Comparison of ENCODE assay signal across 13 cellular contexts in genomic region chr15:90037510-90037860, GRCh38. TPM values are rescaled to one million over a fixed set of nuclear protein-coding genes. Genes with fewer than 3 reads are reported as not detected.
DNase-seq lines count a peak whose midpoint lies in the region; ATAC-seq and TF ChIP-seq lines count a peak whose summit lies in the region.
"Had no signal": no experiment of that assay in that cellular context is flagged by ENCODE, and none has a peak within 500 bp of the region (broad histone marks: within the 10 kb centered on the region; RNA-seq: fewer than 3 reads in every experiment).

No MANE protein-coding gene starts in this region.

- H2BK12ac ChIP-seq in mesenchymal stem cell (ENCODE audit: low read length in 2 of 2), result peak overlapping the region; percentile 22 to 82

- ATAC-seq in body of pancreas (no peak), HG03565 (IDR thresholded peaks at IDR 0.05; ENCODE audit: unreplicated experiment) (no peak), HG03159 (IDR thresholded peaks at IDR 0.05; ENCODE audit: unreplicated experiment) (no peak)

- H3K4me2 ChIP-seq in mesenchymal stem cell (ENCODE audit: low read length, poor library complexity, severe bottlenecking), result no peak overlapping the region

- intact Hi-C loops in body of pancreas (cut with DNase I), result no loop called here

- H2BK15ac ChIP-seq in mesenchymal stem cell (ENCODE audit: low read depth, poor library complexity, severe bottlenecking), result no peak overlapping the region

- H3K14ac ChIP-seq in mesenchymal stem cell (ENCODE audit: low read length in 2 of 2), result no peak overlapping the region

- peak overlapping the region; percentile 35 for H2AK5ac ChIP-seq in mesenchymal stem cell (ENCODE audit: low read length, severe bottlenecking)

- H3K4me1 ChIP-seq in body of pancreas (peaks cover 80% of the 10 kb centered on the region), mesenchymal stem cell (ENCODE audit: control insufficient read depth, insufficient read depth, low read depth, low read length) (peaks cover 38% of the 10 kb centered on the region)

- DNase-seq in AG08395 (ENCODE audit: low spot score) (peak; percentile 54), HS-27A (ENCODE audit: low read depth) (peak; percentile 11), body of pancreas (no peak), mesenchymal stem cell (peak; percentile 78), activated gamma-delta T cell (lab: John Stamatoyannopoulos, UW) (no peak)
- no peak for DNase-seq in stimulated activated CD4-positive, alpha-beta T cell treated with anti-CD3 and anti-CD28 coated beads, Interleukin-2, amount 100 ng/mL, for 24 hours
- DNase-seq: activated T-cell treated with anti-CD3 and anti-CD28 coated beads for 4 hours, NCI-H2227 treated with DMSO at 0.1 percent for 48 hours had no signal

- H3K9ac ChIP-seq in mesenchymal stem cell (ENCODE audit: low read length), result no peak overlapping the region

- peak overlapping the region in 3 of 4 donors; percentile 22 to 89 (median 58) for H3K27ac ChIP-seq in body of pancreas
- H3K27ac ChIP-seq in mesenchymal stem cell (ENCODE audit: low read length, poor library complexity, severe bottlenecking), result peak overlapping the region; percentile 26
- H3K27ac ChIP-seq: epithelial cell of prostate, thoracic aorta had no signal

- H2AFZ ChIP-seq in mesenchymal stem cell (ENCODE audit: low read depth, low read length), result no peak overlapping the region

- no peaks in the 10 kb centered on the region for H3K9me3 ChIP-seq in body of pancreas
- H3K9me3 ChIP-seq in mesenchymal stem cell (ENCODE audit: control insufficient read depth, low read length), result no peaks in the 10 kb centered on the region
- H3K9me3 ChIP-seq: thoracic aorta had no signal

- no peak for TF ChIP-seq POLR2A in body of pancreas (IDR thresholded peaks at IDR 0.05)

- H2BK120ac ChIP-seq in mesenchymal stem cell (ENCODE audit: low read depth, low read length), result peak overlapping the region; percentile 93

- no peak overlapping the region for H4K8ac ChIP-seq in mesenchymal stem cell (ENCODE audit: low read length)

- H2BK5ac ChIP-seq in mesenchymal stem cell (ENCODE audit: low read depth, low read length, poor library complexity, severe bottlenecking), result no peak overlapping the region

- H3K18ac ChIP-seq in mesenchymal stem cell (ENCODE audit: low read depth in 1 of 2, low read length in 2 of 2), result peak overlapping the region; percentile 17 to 71

- H3K4me3 ChIP-seq in body of pancreas (no peak overlapping the region), mesenchymal stem cell (ENCODE audit: insufficient read depth in 1 of 2, low read depth in 1 of 2, low read length in 2 of 2) (no peak overlapping the region)
- H3K4me3 ChIP-seq: lung, thoracic aorta had no signal

- peak overlapping the region; percentile 0 for H4K91ac ChIP-seq in mesenchymal stem cell (ENCODE audit: low read length)

- WGBS in body of pancreas, 2 donors, result 90 to 94% methylated on average over 5 of the region's 5 CpGs
- 39% methylated on average over 5 of the region's 5 CpGs for WGBS in mesenchymal stem cell

- peak overlapping the region in 1 of 2 experiments; percentile 89 for H3K4ac ChIP-seq in mesenchymal stem cell (ENCODE audit: low read depth in 1 of 2, low read length in 2 of 2)

- H3K36me3 ChIP-seq in body of pancreas (replicated peaks in 1 of 2; ENCODE audit: insufficient read depth in 1 of 2, low read depth in 2 of 2) (no peaks in the 10 kb centered on the region), mesenchymal stem cell (ENCODE audit: control insufficient read depth in 1 of 2, insufficient read depth in 2 of 2, low read depth in 1 of 2, low read length in 2 of 2) (peaks cover 0 to 4% of the 10 kb centered on the region in 2 experiments)
- H3K36me3 ChIP-seq: thoracic aorta had no signal

- H3K27me3 ChIP-seq in body of pancreas (no peaks in the 10 kb centered on the region), mesenchymal stem cell (ENCODE audit: control insufficient read depth in 1 of 2, insufficient read depth in 1 of 2, low read length in 2 of 2) (no peaks in the 10 kb centered on the region)

- H3K23ac ChIP-seq in mesenchymal stem cell (ENCODE audit: low read length in 2 of 2), result no peak overlapping the region

- peaks cover 42% of the 10 kb centered on the region for H3K79me1 ChIP-seq in mesenchymal stem cell (replicated peaks; ENCODE audit: low read length, poor library complexity, severe bottlenecking)

- no peak for TF ChIP-seq CTCF in body of pancreas (IDR thresholded peaks at IDR 0.05)

RNA-seq across cellular contexts. Expression of gene ZNF710, which starts 36.4 kb away (rescaled TPM):
- 10 to 100 TPM; 18.1 to 34.5 TPM for total RNA-seq in body of pancreas
- 23.3 TPM for polyA plus RNA-seq in mesenchymal stem cell (2013, experiment 1 of 2)
- 23.3 TPM for polyA plus RNA-seq in mesenchymal stem cell (2013, experiment 2 of 2)

Comparison
In these comparisons a context has a peak if more than half of its experiments do, and no peak if none do; other contexts are left out.
1. DNase-seq: peak in AG08395 (single experiment), HS-27A (single experiment) and mesenchymal stem cell (single experiment); none in body of pancreas (0 of 4), stimulated activated CD4-positive, alpha-beta T cell treated with anti-CD3 and anti-CD28 coated beads, Interleukin-2, amount 100 ng/mL, for 24 hours (0 of 2) and activated gamma-delta T cell (single experiment).